Comparison of ENCODE assay signal across 23 cellular contexts in genomic region chr4:171265190-171265818, GRCh38.
DNase-seq lines count a peak whose midpoint lies in the region; ATAC-seq, FAIRE-seq and TF ChIP-seq lines count a peak whose summit lies in the region.
"Had no signal": no experiment of that assay in that cellular context is flagged by ENCODE, and none has a peak within 500 bp of the region (broad histone marks: within the 10 kb centered on the region; RNA-seq: fewer than 3 reads in every experiment).

No MANE protein-coding gene starts in this region.

- H3K4me3 ChIP-seq in GM12878, result no peak overlapping the region
- H3K4me3 ChIP-seq: A549; BLaER1 treated with 17β-estradiol and CSF1 and Interleukin-3, amounts not matched to agents 10 nM and 100 nM; GM23338; HAP-1 had no signal

- no peak for FAIRE-seq in GM12878 (lab: Jason Lieb, UNC)
- FAIRE-seq: A549, D721Med, GM12892 had no signal

- H3K4me2 ChIP-seq in GM12878 (ENCODE audit: control insufficient read depth, insufficient read depth), result no peak overlapping the region
- H3K4me2 ChIP-seq: A549; BLaER1 treated with 17β-estradiol and CSF1 and Interleukin-3, amounts not matched to agents 10 nM and 100 nM; GM23338 had no signal

- POLR2A ChIA-PET in GM12878 (lab: Charles Lee), result no interaction called here

- TF ChIP-seq CTCF in GM12878 (IDR thresholded peaks at IDR 0.05 in 2 of 3, conservative IDR thresholded peaks at IDR 0.05 in 1 of 3; ENCODE audit: control insufficient read depth in 2 of 3, extremely low read depth in 1 of 3, insufficient read depth in 1 of 3, low read depth in 3 of 3, low read length in 3 of 3), result no peak

- WGBS in GM12878 (ENCODE audit: insufficient coverage, insufficient replicate concordance, low lambda C conversion rate, missing lambda C conversion rate), result 0% methylated on average over 1 of the region's 1 CpG

- intact Hi-C loops in GM12878 (cut with micrococcal nuclease; ENCODE audit: unreplicated experiment), result no loop called here

- no peaks in the 10 kb centered on the region for H3K9me3 ChIP-seq in GM12878 (replicated peaks; ENCODE audit: control insufficient read depth, insufficient read depth, low read length)
- H3K9me3 ChIP-seq: A549, BE2C, HAP-1 had no signal

- BruUV-seq in GM12878 (replicated peaks; lab: Mats Ljungman, UMichigan), result no TSS peak

- TF ChIP-seq POLR2A in GM12878 (IDR thresholded peaks at IDR 0.05; ENCODE audit: low read depth, low read length), result no peak

- no peak overlapping the region for H3K9ac ChIP-seq in GM12878 (ENCODE audit: control insufficient read depth, insufficient read depth, low read length)
- H3K9ac ChIP-seq: BLaER1 treated with 17β-estradiol and CSF1 and Interleukin-3, amounts not matched to agents 10 nM and 100 nM had no signal

- TF ChIP-seq RAD21 in GM12878 (IDR thresholded peaks at IDR 0.05; ENCODE audit: insufficient read depth, low read depth, low read length), result no peak

- no peaks in the 10 kb centered on the region for H3K27me3 ChIP-seq in GM12878 (replicated peaks in 1 of 2; ENCODE audit: control insufficient read depth in 2 of 2, insufficient read depth in 2 of 2, low read length in 1 of 2)
- H3K27me3 ChIP-seq: BE2C; BLaER1 treated with 17β-estradiol and CSF1 and Interleukin-3, amounts not matched to agents 10 nM and 100 nM had no signal

- H3K4me1 ChIP-seq in GM12878 (ENCODE audit: control insufficient read depth, insufficient read depth, low read length), result no peaks in the 10 kb centered on the region
- H3K4me1 ChIP-seq: A549; BE2C; BLaER1 treated with 17β-estradiol and CSF1 and Interleukin-3, amounts not matched to agents 10 nM and 100 nM; HAP-1 had no signal

- H3K27ac ChIP-seq in GM12878 (ENCODE audit: control insufficient read depth, insufficient read depth), result no peak overlapping the region
- H3K27ac ChIP-seq: 22Rv1; A549; BLaER1 treated with 17β-estradiol and CSF1 and Interleukin-3, amounts not matched to agents 10 nM and 100 nM had no signal

- RAD21 ChIA-PET in GM12878 (lab: Charles Lee; ENCODE audit: unreplicated experiment), result no interaction called here

- no peaks in the 10 kb centered on the region for H4K20me1 ChIP-seq in GM12878 (ENCODE audit: control insufficient read depth, insufficient read depth)
- H4K20me1 ChIP-seq: BLaER1 treated with 17β-estradiol and CSF1 and Interleukin-3, amounts not matched to agents 10 nM and 100 nM had no signal

- no peaks in the 10 kb centered on the region for H3K79me2 ChIP-seq in GM12878 (ENCODE audit: control insufficient read depth, insufficient read depth, low read length)

- no peaks in the 10 kb centered on the region for H3K36me3 ChIP-seq in GM12878 (ENCODE audit: control insufficient read depth in 2 of 2, insufficient read depth in 2 of 2, low read length in 1 of 2)
- H3K36me3 ChIP-seq: BE2C; BLaER1 treated with 17β-estradiol and CSF1 and Interleukin-3, amounts not matched to agents 10 nM and 100 nM; HAP-1 had no signal

- peak; percentile 60 for ATAC-seq in HG03432 (IDR thresholded peaks at IDR 0.05; ENCODE audit: unreplicated experiment)
- ATAC-seq in GM12878, result peak; percentile 49
- ATAC-seq in GM18870 (IDR thresholded peaks at IDR 0.05; ENCODE audit: unreplicated experiment), result no peak
- ATAC-seq: A549, GM23338 had no signal

- TF ChIP-seq EP300 in GM12878 (IDR thresholded peaks at IDR 0.05; ENCODE audit: borderline replicate concordance in 1 of 2, control insufficient read depth in 1 of 2, low read depth in 2 of 2, low read length in 2 of 2), result no peak

- SMC1A ChIA-PET in GM12878 (lab: Charles Lee; ENCODE audit: uncharacterized antibody, unreplicated experiment), result interaction anchor here (1.0 kb wide), 1 partner anchor 37 kb away, joined by 4 read pairs; no protein-coding TSS in a partner anchor

- no peak overlapping the region for H2AFZ ChIP-seq in GM12878 (ENCODE audit: control insufficient read depth, low read depth, low read length)
- H2AFZ ChIP-seq: GM23338 had no signal

- in situ Hi-C loops in GM12878 (cut with MboI), result no loop called here

- CTCF ChIA-PET in GM12878 (lab: Yijun Ruan, JAX), result no interaction called here

- DNase-seq in NCI-H82 (lab: John Stamatoyannopoulos, UW) (peak; percentile 5), NCI-H82 treated with DMSO at 0.1 percent for 48 hours (lab: John Stamatoyannopoulos, UW; ENCODE audit: unreplicated experiment) (no peak), GM12878 (ENCODE audit: low read depth, low spot score) (no peak)
- no peak for DNase-seq in activated T-cell treated with anti-CD3 and anti-CD28 coated beads, Interleukin-2, amount 50 U/mL, for 48 hours
- DNase-seq: ACHN; AML-193; BE2C; CD4-positive, alpha-beta T cell; CD8-positive, alpha-beta memory T cell; DMS 273 treated with DMSO at 0.1 percent for 48 hours; DMS79; EL; GDM1; HFFc6 had no signal

TF ChIP-seq in GM12878, 131 proteins besides CTCF, POLR2A, EP300 and RAD21:
- TF ChIP-seq SMARCA5 (IDR thresholded peaks at IDR 0.05) (no peak), USF2 (IDR thresholded peaks at IDR 0.05; ENCODE audit: borderline replicate concordance, low read depth, low read length) (no peak), SUPT20H (IDR thresholded peaks at IDR 0.05; ENCODE audit: borderline replicate concordance, control insufficient read depth, low read depth, low read length) (no peak), TCF12 (IDR thresholded peaks at IDR 0.05; ENCODE audit: low read depth, low read length) (no peak)
TF ChIP-seq in GM12878: peak in this region for 0.
